17 cellular contexts compared by ENCODE assay signal in genomic region chr1:62385923-62386322, GRCh38.
"Had no signal": no experiment of that assay in that cellular context is flagged by ENCODE, and none has a peak within 500 bp of the region (broad histone marks: within the 10 kb centered on the region; RNA-seq: fewer than 3 reads in every experiment).

No MANE protein-coding gene starts in this region.

- H3K9me3 Mint-ChIP-seq: activated naive CD4-positive, alpha-beta T cell treated with anti-CD3 and anti-CD28 coated beads, Interleukin-2, amount 50 U/mL, for 72 hours; activated T-cell treated with anti-CD3 and anti-CD28 coated beads, Interleukin-2, amount 50 U/mL, for 72 hours; natural killer cell treated with Interleukin-12 subunit alpha and Interleukin-12 subunit beta and Interleukin-15 and Interleukin-18, amount 100 ng/mL, for 72 hours had no signal

- H3K4me3 Mint-ChIP-seq: activated T-cell treated with anti-CD3 and anti-CD28 coated beads, Interleukin-2, amount 50 U/mL, for 72 hours; endodermal cell; natural killer cell treated with Interleukin-12 subunit alpha and Interleukin-12 subunit beta and Interleukin-15 and Interleukin-18, amount 100 ng/mL, for 72 hours had no signal

- DNase-seq: activated CD4-positive, alpha-beta T cell treated with anti-CD3 and anti-CD28 coated beads for 1 hour; activated CD8-positive, alpha-beta memory T cell treated with anti-CD3 and anti-CD28 coated beads for 24 hours; activated effector memory CD4-positive, alpha-beta T cell treated with anti-CD3 and anti-CD28 coated beads, Interleukin-2, amount 50 U/mL, for 16 hours; activated T-cell treated with anti-CD3 and anti-CD28 coated beads, Interleukin-2, amount 50 U/mL, for 72 hours; dorsolateral prefrontal cortex; endodermal cell; nucleus accumbens; stimulated activated CD4-positive, alpha-beta T cell treated with anti-CD3 and anti-CD28 coated beads, Interleukin-4, amount 100 ng/mL, for 1 hour; SW 1271; T-helper 2 cell; tibial artery; uterus; WERI-Rb-1 had no signal

- H3K4me1 ChIP-seq: tibial artery, uterus had no signal

- H3K27ac Mint-ChIP-seq: activated naive CD4-positive, alpha-beta T cell treated with anti-CD3 and anti-CD28 coated beads, Interleukin-2, amount 50 U/mL, for 72 hours; activated T-cell treated with anti-CD3 and anti-CD28 coated beads, Interleukin-2, amount 50 U/mL, for 72 hours; endodermal cell; natural killer cell treated with Interleukin-12 subunit alpha and Interleukin-12 subunit beta and Interleukin-15 and Interleukin-18, amount 100 ng/mL, for 72 hours had no signal

- H3K36me3 ChIP-seq: tibial artery, uterus, WERI-Rb-1 had no signal

- ATAC-seq: activated naive CD4-positive, alpha-beta T cell treated with anti-CD3 and anti-CD28 coated beads, Interleukin-2, amount 50 U/mL, for 72 hours; activated T-cell treated with anti-CD3 and anti-CD28 coated beads, Interleukin-2, amount 50 U/mL, for 72 hours; natural killer cell treated with Interleukin-12 subunit alpha and Interleukin-12 subunit beta and Interleukin-15 and Interleukin-18, amount 100 ng/mL, for 72 hours had no signal

- H3K27ac ChIP-seq: dorsolateral prefrontal cortex, epithelial cell of prostate, skin epidermis, tibial artery, uterus had no signal

- H3K9me3 ChIP-seq: tibial artery, uterus had no signal

- H3K4me3 ChIP-seq: dorsolateral prefrontal cortex, skin epidermis, tibial artery, uterus had no signal

- H3K27me3 ChIP-seq: dorsolateral prefrontal cortex, tibial artery, uterus had no signal

- H3K36me3 Mint-ChIP-seq: activated naive CD4-positive, alpha-beta T cell treated with anti-CD3 and anti-CD28 coated beads, Interleukin-2, amount 50 U/mL, for 72 hours; natural killer cell treated with Interleukin-12 subunit alpha and Interleukin-12 subunit beta and Interleukin-15 and Interleukin-18, amount 100 ng/mL, for 72 hours had no signal
